Comparison of ENCODE assay signal across 1 cellular context in genomic region chr22:49667236-49667635, GRCh38.
TF ChIP-seq lines count a peak whose summit lies in the region.

No MANE protein-coding gene starts in this region.

TF ChIP-seq in HepG2, 621 proteins besides CTCF, POLR2A, EP300 and RAD21 (continued from another document):
- no peak for TF ChIP-seq ZNF713 (CRISPR knock-in tag; IDR thresholded peaks at IDR 0.05)
